In genomic region chr11:75539459-75540022, GRCh38 we compare ENCODE assay signal across 18 cellular contexts.
"Had no signal": no experiment of that assay in that cellular context is flagged by ENCODE, and none has a peak within 500 bp of the region (broad histone marks: within the 10 kb centered on the region; RNA-seq: fewer than 3 reads in every experiment).

No MANE protein-coding gene starts in this region.

- H3K27ac Mint-ChIP-seq: activated CD4-positive, alpha-beta memory T cell treated with anti-CD3 and anti-CD28 coated beads, Interleukin-2, amount 10 ng/mL, durations not matched to agents 7 days and 5 days; activated naive CD8-positive, alpha-beta T cell treated with anti-CD3 and anti-CD28 coated beads, Interleukin-2, amount 50 U/mL, for 24 hours; activated T-helper 1 cell treated with anti-CD3 and anti-CD28 coated beads, Interleukin-12 subunit alpha, Interleukin-12 subunit beta, Interleukin-2, Interleukin-4 antibody, amounts not matched to agents 30 ng/mL and 10 ng/mL and 1 ng/mL, durations not matched to agents 14 hours and 24 hours and 36 hours; type B pancreatic cell had no signal

- H3K4me1 ChIP-seq: gastroesophageal sphincter, psoas muscle, right lobe of liver had no signal

- DNase-seq: activated CD4-positive, alpha-beta memory T cell treated with anti-CD3 and anti-CD28 coated beads, Interleukin-2, amount 10 ng/mL, durations not matched to agents 7 days and 5 days; activated CD8-positive, alpha-beta memory T cell treated with anti-CD3 and anti-CD28 coated beads, Interleukin-2, amount 50 U/mL, for 4 hours; activated naive CD4-positive, alpha-beta T cell treated with Interleukin-2 at 50 U/mL for 16 hours; activated naive CD8-positive, alpha-beta T cell treated with anti-CD3 and anti-CD28 coated beads, Interleukin-2, amount 50 U/mL, for 24 hours; effector memory CD4-positive, alpha-beta T cell; kidney; left ventricle myocardium inferior; mesendoderm; psoas muscle; right lobe of liver; stimulated activated CD4-positive, alpha-beta T cell treated with anti-CD3 and anti-CD28 coated beads, Interleukin-12 subunit alpha, Interleukin-12 subunit beta, amount 100 ng/mL, for 4 hours; stimulated activated naive CD4-positive, alpha-beta T cell treated with Interleukin-2 at 50 U/mL for 16 hours; T1000 had no signal

- H3K4me3 Mint-ChIP-seq: activated CD4-positive, alpha-beta memory T cell treated with anti-CD3 and anti-CD28 coated beads, Interleukin-2, amount 10 ng/mL, durations not matched to agents 7 days and 5 days; activated naive CD8-positive, alpha-beta T cell treated with anti-CD3 and anti-CD28 coated beads, Interleukin-2, amount 50 U/mL, for 24 hours; activated T-helper 1 cell treated with anti-CD3 and anti-CD28 coated beads, Interleukin-12 subunit alpha, Interleukin-12 subunit beta, Interleukin-2, Interleukin-4 antibody, amounts not matched to agents 30 ng/mL and 10 ng/mL and 1 ng/mL, durations not matched to agents 14 hours and 24 hours and 36 hours; central memory CD8-positive, alpha-beta T cell; type B pancreatic cell had no signal

- H3K27ac ChIP-seq: gastroesophageal sphincter, left ventricle myocardium inferior, psoas muscle, right lobe of liver, VCaP had no signal

- H3K36me3 ChIP-seq: gastroesophageal sphincter, left ventricle myocardium inferior, right lobe of liver had no signal

- H3K27me3 ChIP-seq: gastroesophageal sphincter, right lobe of liver had no signal

- ATAC-seq: activated naive CD8-positive, alpha-beta T cell treated with anti-CD3 and anti-CD28 coated beads, Interleukin-2, amount 50 U/mL, for 24 hours; gastroesophageal sphincter; psoas muscle; right lobe of liver had no signal

- H3K4me3 ChIP-seq: gastroesophageal sphincter, left ventricle myocardium inferior, psoas muscle, right lobe of liver had no signal

- H3K9me3 Mint-ChIP-seq: activated CD4-positive, alpha-beta memory T cell treated with anti-CD3 and anti-CD28 coated beads, Interleukin-2, amount 10 ng/mL, durations not matched to agents 7 days and 5 days; activated naive CD8-positive, alpha-beta T cell treated with anti-CD3 and anti-CD28 coated beads, Interleukin-2, amount 50 U/mL, for 24 hours; activated T-helper 1 cell treated with anti-CD3 and anti-CD28 coated beads, Interleukin-12 subunit alpha, Interleukin-12 subunit beta, Interleukin-2, Interleukin-4 antibody, amounts not matched to agents 30 ng/mL and 10 ng/mL and 1 ng/mL, durations not matched to agents 14 hours and 24 hours and 36 hours; central memory CD8-positive, alpha-beta T cell; type B pancreatic cell had no signal

- H3K36me3 Mint-ChIP-seq: type B pancreatic cell had no signal

- H3K9me3 ChIP-seq: gastroesophageal sphincter, left ventricle myocardium inferior, psoas muscle, right lobe of liver had no signal

- H3K27me3 Mint-ChIP-seq: central memory CD8-positive, alpha-beta T cell; type B pancreatic cell had no signal
